Comparison of ENCODE assay signal across 34 cellular contexts in the genomic region with DNA sequence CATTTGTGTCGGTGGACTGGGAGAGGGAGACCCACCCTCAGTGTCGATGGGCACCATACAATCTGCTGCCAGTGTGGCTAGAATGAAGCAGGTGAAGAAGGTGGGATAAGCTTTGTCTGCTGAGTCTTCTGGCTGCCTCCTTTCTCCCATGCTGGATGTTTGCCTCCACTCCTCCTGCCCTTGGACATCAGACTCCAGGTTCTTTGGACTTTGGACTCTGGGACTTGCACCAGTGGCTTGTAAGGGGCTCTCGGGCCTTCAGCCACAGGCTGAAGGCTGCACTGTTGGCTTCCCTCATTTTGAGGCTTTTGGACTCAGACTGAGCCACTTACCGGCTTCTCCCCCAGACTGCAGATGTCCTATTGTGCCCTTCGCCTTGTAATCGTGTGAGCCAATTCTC.
"Had no signal": no experiment of that assay in that cellular context is flagged by ENCODE, and none has a peak within 500 bp of the region (broad histone marks: within the 10 kb centered on the region; RNA-seq: fewer than 3 reads in every experiment).

No MANE protein-coding gene starts in this region.

- H3K36me3 ChIP-seq: MG63 had no signal

- DNase-seq: Karpas-422, Kasumi-1, MG63, MM.1S, MV-4-11, NCI-H1048, NCI-H1092, NCI-H1092 treated with DMSO at 0.1 percent for 48 hours, NCI-H1105, NCI-H1105 treated with DMSO at 0.1 percent for 48 hours, NCI-H1417, NCI-H1417 treated with DMSO at 0.1 percent for 48 hours, NCI-H1436, NCI-H1436 treated with DMSO at 0.1 percent for 48 hours, NCI-H146, NCI-H1694, NCI-H1694 treated with DMSO at 0.1 percent for 48 hours, NCI-H187, NCI-H187 treated with DMSO at 0.1 percent for 48 hours, NCI-H1930, NCI-H2029, NCI-H2029 treated with DMSO at 0.1 percent for 48 hours, NCI-H2081, NCI-H2081 treated with DMSO at 0.1 percent for 48 hours, NCI-H2107, NCI-H2171, NCI-H2171 treated with DMSO at 0.1 percent for 48 hours, NCI-H2227 treated with DMSO at 0.1 percent for 48 hours, NCI-H226, NCI-H345, NCI-H446, NCI-H446 treated with DMSO at 0.1 percent for 48 hours, NCI-H510A, NCI-H510A treated with DMSO at 0.1 percent for 48 hours had no signal

- H3K4me3 ChIP-seq: MG63 had no signal

- H3K27me3 ChIP-seq: MG63 had no signal

- H3K9me3 ChIP-seq: MG63 had no signal
